18 cellular contexts compared by ENCODE assay signal in genomic region chr10:19651549-19651948, GRCh38.
DNase-seq lines count a peak whose midpoint lies in the region; ATAC-seq, FAIRE-seq and TF ChIP-seq lines count a peak whose summit lies in the region.
"Had no signal": no experiment of that assay in that cellular context is flagged by ENCODE, and none has a peak within 500 bp of the region (broad histone marks: within the 10 kb centered on the region; RNA-seq: fewer than 3 reads in every experiment).

No MANE protein-coding gene starts in this region.

- H2AFZ ChIP-seq in astrocyte (ENCODE audit: low read depth, low read length) = peak overlapping the region; percentile 21

- no peaks in the 10 kb centered on the region for H3K36me3 ChIP-seq in breast epithelium
- H3K36me3 ChIP-seq in astrocyte (ENCODE audit: insufficient read depth, low read length) = no peaks in the 10 kb centered on the region
- H3K36me3 ChIP-seq: lower lobe of right lung had no signal

- no peaks in the 10 kb centered on the region for H3K79me2 ChIP-seq in astrocyte (ENCODE audit: insufficient read depth, low read length)

- H3K9ac ChIP-seq in astrocyte (ENCODE audit: low read length) = no peak overlapping the region

- H3K4me1 Mint-ChIP-seq in MCF 10A (ENCODE audit: insufficient read depth, unreplicated experiment) = peaks cover 24% of the 10 kb centered on the region
- peaks cover 40% of the 10 kb centered on the region for H3K4me1 Mint-ChIP-seq in astrocyte (ENCODE audit: low read depth, unreplicated experiment)
- no peaks in the 10 kb centered on the region for H3K4me1 Mint-ChIP-seq in stimulated activated effector memory CD8-positive, alpha-beta T cell treated with anti-CD3 and anti-CD28 coated beads, Interleukin-12 subunit alpha, Interleukin-12 subunit beta, amount 100 ng/mL, for 72 hours
- H3K4me1 Mint-ChIP-seq: activated CD4-positive, alpha-beta T cell treated with anti-CD3 and anti-CD28 coated beads for 36 hours; stimulated activated memory B cell treated with anti-CD40 and anti-IgM and Interleukin-4, amounts not matched to agents 10 μg/mL and 1 μg/mL and 100 μg/mL, for 72 hours had no signal

- DNase-seq in MCF 10A (ENCODE audit: unreplicated experiment) = peak; percentile 58
- DNase-seq in breast epithelium (ENCODE audit: low spot score in 2 of 2) = no peak
- DNase-seq in astrocyte (ENCODE audit: low read depth) = peak; percentile 93
- DNase-seq in fibroblast of villous mesenchyme (ENCODE audit: low read depth) = peak; percentile 95
- DNase-seq in COLO829 (ENCODE audit: low spot score) = no peak
- DNase-seq in NCI-H2081 treated with DMSO at 0.1 percent for 48 hours (lab: John Stamatoyannopoulos, UW) = no peak
- no peak for DNase-seq in stimulated activated effector memory CD8-positive, alpha-beta T cell treated with anti-CD3 and anti-CD28 coated beads, Interleukin-12 subunit alpha, Interleukin-12 subunit beta, amount 100 ng/mL, for 72 hours (ENCODE audit: low spot score in 2 of 2)
- DNase-seq: activated CD4-positive, alpha-beta T cell treated with anti-CD3 and anti-CD28 coated beads for 36 hours; lower lobe of right lung; NCI-H2107; SIG-M5; T1000 had no signal

- no peaks in the 10 kb centered on the region for H4K20me1 ChIP-seq in astrocyte (ENCODE audit: insufficient read depth, low read length)

- H3K9me3 Mint-ChIP-seq in MCF 10A (ENCODE audit: unreplicated experiment) (no peaks in the 10 kb centered on the region), astrocyte (ENCODE audit: unreplicated experiment) (peaks cover 7% of the 10 kb centered on the region)
- H3K9me3 Mint-ChIP-seq in stimulated activated effector memory CD8-positive, alpha-beta T cell treated with anti-CD3 and anti-CD28 coated beads, Interleukin-12 subunit alpha, Interleukin-12 subunit beta, amount 100 ng/mL, for 72 hours = peaks cover 9% of the 10 kb centered on the region

- POLR2A ChIA-PET in MCF 10A (lab: Yijun Ruan, JAX) = interaction anchor here (0.6 to 1.0 kb wide), 2 partner anchors 13 to 101 kb away, joined by 3 read pairs; no protein-coding TSS in a partner anchor

- H3K4me3 ChIP-seq in breast epithelium (no peak overlapping the region), astrocyte (ENCODE audit: insufficient read depth, low read depth, low read length) (no peak overlapping the region), fibroblast of villous mesenchyme (ENCODE audit: low read depth, low read length) (no peak overlapping the region)
- H3K4me3 ChIP-seq: A549, lower lobe of right lung had no signal

- H3K4me2 ChIP-seq in astrocyte (ENCODE audit: low read length) = no peak overlapping the region
- H3K4me2 ChIP-seq: A549 had no signal

- H3K4me1 ChIP-seq in breast epithelium (no peaks in the 10 kb centered on the region), astrocyte (ENCODE audit: insufficient read depth, low read length) (peaks cover 23% of the 10 kb centered on the region)
- H3K4me1 ChIP-seq: A549, lower lobe of right lung had no signal

- no peaks in the 10 kb centered on the region for H3K36me3 Mint-ChIP-seq in MCF 10A (ENCODE audit: insufficient read depth, unreplicated experiment)
- H3K36me3 Mint-ChIP-seq in astrocyte (ENCODE audit: low read depth, unreplicated experiment) = no peaks in the 10 kb centered on the region
- no peaks in the 10 kb centered on the region for H3K36me3 Mint-ChIP-seq in stimulated activated effector memory CD8-positive, alpha-beta T cell treated with anti-CD3 and anti-CD28 coated beads, Interleukin-12 subunit alpha, Interleukin-12 subunit beta, amount 100 ng/mL, for 72 hours
- H3K36me3 Mint-ChIP-seq: activated naive CD4-positive, alpha-beta T cell treated with anti-CD3 and anti-CD28 coated beads, Interleukin-2, amount 50 U/mL, for 72 hours; stimulated activated memory B cell treated with anti-CD40 and anti-IgM and Interleukin-4, amounts not matched to agents 10 μg/mL and 1 μg/mL and 100 μg/mL, for 72 hours had no signal

- H3K27me3 ChIP-seq in breast epithelium (no peaks in the 10 kb centered on the region), astrocyte (ENCODE audit: insufficient read depth, low read length) (no peaks in the 10 kb centered on the region)

- peak overlapping the region; percentile 63 for H3K27ac Mint-ChIP-seq in MCF 10A (ENCODE audit: low read depth, unreplicated experiment)
- H3K27ac Mint-ChIP-seq in astrocyte (ENCODE audit: unreplicated experiment) = peak overlapping the region; percentile 99
- no peak overlapping the region for H3K27ac Mint-ChIP-seq in stimulated activated effector memory CD8-positive, alpha-beta T cell treated with anti-CD3 and anti-CD28 coated beads, Interleukin-12 subunit alpha, Interleukin-12 subunit beta, amount 100 ng/mL, for 72 hours
- H3K27ac Mint-ChIP-seq: activated CD4-positive, alpha-beta T cell treated with anti-CD3 and anti-CD28 coated beads for 36 hours; activated naive CD4-positive, alpha-beta T cell treated with anti-CD3 and anti-CD28 coated beads, Interleukin-2, amount 50 U/mL, for 72 hours; nephron; stimulated activated memory B cell treated with anti-CD40 and anti-IgM and Interleukin-4, amounts not matched to agents 10 μg/mL and 1 μg/mL and 100 μg/mL, for 72 hours had no signal

- H3K27ac ChIP-seq in breast epithelium (no peak overlapping the region), astrocyte (ENCODE audit: low read depth, low read length) (peak overlapping the region; percentile 48)
- H3K27ac ChIP-seq: A549, lower lobe of right lung had no signal

- no TSS peak for BruUV-seq in MCF 10A (replicated peaks; lab: Mats Ljungman, UMichigan)

- CTCF ChIA-PET in MCF 10A (lab: Yijun Ruan, JAX) = no interaction called here

- TF ChIP-seq POLR2A in breast epithelium (IDR thresholded peaks at IDR 0.05) = no peak

- ATAC-seq in stimulated activated effector memory CD8-positive, alpha-beta T cell treated with anti-CD3 and anti-CD28 coated beads, Interleukin-12 subunit alpha, Interleukin-12 subunit beta, amount 100 ng/mL, for 72 hours = no peak
- ATAC-seq in HG03571 (IDR thresholded peaks at IDR 0.05; ENCODE audit: unreplicated experiment) = no peak
- ATAC-seq: A549; activated CD4-positive, alpha-beta T cell treated with anti-CD3 and anti-CD28 coated beads for 36 hours; activated naive CD4-positive, alpha-beta T cell treated with anti-CD3 and anti-CD28 coated beads, Interleukin-2, amount 50 U/mL, for 72 hours; lower lobe of right lung; sciatic nerve; stimulated activated memory B cell treated with anti-CD40 and anti-IgM and Interleukin-4, amounts not matched to agents 10 μg/mL and 1 μg/mL and 100 μg/mL, for 72 hours had no signal

- H3K9me3 ChIP-seq in breast epithelium (peaks cover 0 to 5% of the 10 kb centered on the region in 2 donors), astrocyte (ENCODE audit: insufficient read depth, low read depth, low read length) (no peaks in the 10 kb centered on the region)
- H3K9me3 ChIP-seq: A549, lower lobe of right lung had no signal

- peak; percentile 39 for FAIRE-seq in astrocyte (lab: Jason Lieb, UNC)
- FAIRE-seq: A549 had no signal

- intact Hi-C loops in MCF 10A (cut with micrococcal nuclease) = no loop called here
- intact Hi-C loops in breast epithelium (cut with DNase I; ENCODE audit: low total_unique reads) = loop anchor here (5.0 kb wide), 1 partner anchor 371 kb away; no protein-coding TSS in a partner anchor

- TF ChIP-seq CTCF in MCF 10A (IDR thresholded peaks at IDR 0.05; ENCODE audit: unreplicated experiment) (no peak), breast epithelium (IDR thresholded peaks at IDR 0.05) (no peak), astrocyte (IDR thresholded peaks at IDR 0.05; ENCODE audit: insufficient read depth, low read depth, low read length) (no peak), fibroblast of villous mesenchyme (IDR thresholded peaks at IDR 0.05; ENCODE audit: insufficient read depth, low read depth, low read length) (no peak)

- no peak overlapping the region for H3K4me3 Mint-ChIP-seq in MCF 10A (ENCODE audit: unreplicated experiment)
- no peak overlapping the region for H3K4me3 Mint-ChIP-seq in astrocyte (ENCODE audit: unreplicated experiment)
- H3K4me3 Mint-ChIP-seq in stimulated activated effector memory CD8-positive, alpha-beta T cell treated with anti-CD3 and anti-CD28 coated beads, Interleukin-12 subunit alpha, Interleukin-12 subunit beta, amount 100 ng/mL, for 72 hours = no peak overlapping the region
- H3K4me3 Mint-ChIP-seq: activated CD4-positive, alpha-beta T cell treated with anti-CD3 and anti-CD28 coated beads for 36 hours; nephron; stimulated activated memory B cell treated with anti-CD40 and anti-IgM and Interleukin-4, amounts not matched to agents 10 μg/mL and 1 μg/mL and 100 μg/mL, for 72 hours had no signal

- H3K27me3 Mint-ChIP-seq in MCF 10A (ENCODE audit: insufficient read depth, unreplicated experiment) = no peaks in the 10 kb centered on the region
- no peaks in the 10 kb centered on the region for H3K27me3 Mint-ChIP-seq in astrocyte (ENCODE audit: low read depth, unreplicated experiment)
- H3K27me3 Mint-ChIP-seq: activated CD4-positive, alpha-beta T cell treated with anti-CD3 and anti-CD28 coated beads for 36 hours; stimulated activated memory B cell treated with anti-CD40 and anti-IgM and Interleukin-4, amounts not matched to agents 10 μg/mL and 1 μg/mL and 100 μg/mL, for 72 hours had no signal

Comparison
In these comparisons a context has a peak if more than half of its experiments do, and no peak if none do; other contexts are left out.
1. DNase-seq: peak in MCF 10A (single experiment), astrocyte (single experiment) and fibroblast of villous mesenchyme (single experiment); none in breast epithelium (0 of 2), COLO829 (single experiment), NCI-H2081 treated with DMSO at 0.1 percent for 48 hours (single experiment) and stimulated activated effector memory CD8-positive, alpha-beta T cell treated with anti-CD3 and anti-CD28 coated beads, Interleukin-12 subunit alpha, Interleukin-12 subunit beta, amount 100 ng/mL, for 72 hours (0 of 2).